Comparison of ENCODE assay signal across 6 cellular contexts in the genomic region with DNA sequence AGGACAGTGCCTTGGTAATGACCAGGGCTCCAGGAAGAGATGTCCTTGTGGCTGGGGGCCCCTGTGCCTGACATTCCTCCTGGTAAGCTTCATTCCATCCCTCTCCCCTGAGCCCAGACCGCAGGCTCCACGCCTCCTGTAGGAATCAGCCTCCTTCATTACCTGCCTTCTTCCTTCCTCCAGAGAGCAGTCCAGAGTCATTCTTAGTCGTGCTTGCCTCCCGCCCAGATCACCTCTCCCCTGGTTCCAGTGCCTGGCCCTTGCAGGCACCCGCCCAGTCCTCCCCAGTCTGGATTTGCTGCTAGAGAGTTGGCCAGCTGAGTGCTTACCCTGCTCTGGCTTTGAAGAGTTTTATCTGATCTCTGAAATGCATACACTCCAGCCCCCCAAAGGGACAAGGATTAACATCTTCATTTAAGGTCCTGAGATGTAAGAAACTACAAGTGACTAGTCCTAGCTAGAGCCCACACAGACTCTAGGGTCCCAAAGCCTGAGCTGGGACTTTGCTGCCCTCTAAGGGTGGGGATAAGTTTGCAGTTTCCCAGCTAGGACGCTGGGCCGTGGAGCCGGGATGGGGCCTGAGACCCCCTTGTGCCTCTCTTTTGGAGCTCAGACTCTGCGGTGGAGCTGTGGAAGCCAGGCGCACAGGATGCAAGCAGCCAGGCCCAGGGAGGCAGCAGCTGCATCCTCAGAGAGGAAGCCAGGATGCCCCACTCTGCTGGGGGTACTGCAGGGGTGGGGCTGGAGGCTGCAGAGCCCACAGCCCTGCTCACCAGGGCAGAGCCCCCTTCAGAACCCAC. TPM values are rescaled to one million over a fixed set of nuclear protein-coding genes. Genes with fewer than 3 reads are reported as not detected.
DNase-seq lines count a peak whose midpoint lies in the region; ATAC-seq and TF ChIP-seq lines count a peak whose summit lies in the region.

No MANE protein-coding gene starts in this region.

- H3K4me3 ChIP-seq in mammary epithelial cell (replicated peaks in 1 of 3; ENCODE audit: insufficient read depth in 1 of 3, low read depth in 2 of 3, low read length in 3 of 3), result no peak overlapping the region

- intact Hi-C loops in mammary epithelial cell (cut with micrococcal nuclease), result loop anchor here (1.0 to 5.0 kb wide), 2 partner anchors 82 to 193 kb away; no protein-coding TSS in a partner anchor

- no peak overlapping the region for H3K27ac ChIP-seq in mammary epithelial cell (ENCODE audit: insufficient read depth, low read depth, low read length)

- peaks cover 11% of the 10 kb centered on the region for H3K4me1 ChIP-seq in mammary epithelial cell (ENCODE audit: insufficient read depth, low read length)

- no peaks in the 10 kb centered on the region for H3K9me3 ChIP-seq in mammary epithelial cell (replicated peaks; ENCODE audit: insufficient read depth, low read length)

- ATAC-seq in GM19467 (IDR thresholded peaks at IDR 0.05; ENCODE audit: unreplicated experiment), result no peak

- H3K27me3 ChIP-seq in mammary epithelial cell (ENCODE audit: insufficient read depth, low read length), result no peaks in the 10 kb centered on the region

- TF ChIP-seq CTCF in GM10266 (IDR thresholded peaks at IDR 0.05; ENCODE audit: control insufficient read depth, insufficient read depth, low read depth, missing control alignments) (peak; percentile 58), mammary epithelial cell (conservative IDR thresholded peaks at IDR 0.05 in 1 of 2, IDR thresholded peaks at IDR 0.05 in 1 of 2; ENCODE audit: extremely low read depth in 1 of 2, insufficient read depth in 1 of 2, low read depth in 1 of 2, low read length in 2 of 2) (peak; percentile 48 to 70), osteocyte (IDR thresholded peaks at IDR 0.05) (peak; percentile 75)

- H3K27me3 Mint-ChIP-seq in osteocyte (ENCODE audit: unreplicated experiment), result no peaks in the 10 kb centered on the region

- H3K36me3 ChIP-seq in mammary epithelial cell (ENCODE audit: insufficient read depth, low read length), result no peaks in the 10 kb centered on the region

- 61% methylated on average over 8 of the region's 10 CpGs for WGBS in mammary epithelial cell (ENCODE audit: low coverage, missing lambda C conversion rate)

- no TSS peak for BruUV-seq in mammary epithelial cell (replicated peaks; lab: Mats Ljungman, UMichigan)

- no peaks in the 10 kb centered on the region for H3K9me3 Mint-ChIP-seq in osteocyte (ENCODE audit: unreplicated experiment)

- H3K27ac Mint-ChIP-seq in osteocyte (ENCODE audit: unreplicated experiment), result peak overlapping the region; percentile 23

- in situ Hi-C loops in mammary epithelial cell (cut with MboI; ENCODE audit: low sequenced_read_pairs in 2 of 2), result no loop called here

- H3K36me3 Mint-ChIP-seq in osteocyte (ENCODE audit: unreplicated experiment), result no peaks in the 10 kb centered on the region

- no peak overlapping the region for H3K4me3 Mint-ChIP-seq in osteocyte (ENCODE audit: unreplicated experiment)

- H3K4me2 ChIP-seq in mammary epithelial cell (ENCODE audit: insufficient read depth, low read depth, low read length), result no peak overlapping the region

- CTCF ChIA-PET in mammary epithelial cell (lab: Charles Lee; ENCODE audit: low non-redundant PET), result interaction anchor here (0.5 to 1.0 kb wide), 4 partner anchors 55 to 756 kb away, joined by 3 to 9 read pairs (median 4); no protein-coding TSS in a partner anchor

- peak; percentile 64 for DNase-seq in GM10266 (ENCODE audit: extremely low spot score)
- DNase-seq in NCI-H82 (lab: John Stamatoyannopoulos, UW), result peak; percentile 59
- no peak for DNase-seq in mammary epithelial cell
- DNase-seq in osteocyte (ENCODE audit: extremely low spot score, unreplicated experiment), result no peak
- DNase-seq in NCI-H510A treated with DMSO at 0.1 percent for 48 hours (lab: John Stamatoyannopoulos, UW), result no peak

- dilution Hi-C loops in mammary epithelial cell (cut with HindIII; ENCODE audit: low sequenced_read_pairs), result loop anchor here (5.0 kb wide), 1 partner anchor 77 kb away; no protein-coding TSS in a partner anchor

- H3K9ac ChIP-seq in mammary epithelial cell (ENCODE audit: insufficient read depth, low read length), result no peak overlapping the region

- H4K20me1 ChIP-seq in mammary epithelial cell (ENCODE audit: insufficient read depth, low read length), result no peaks in the 10 kb centered on the region

- H2AFZ ChIP-seq in mammary epithelial cell (ENCODE audit: low read depth, low read length), result no peak overlapping the region

- no peaks in the 10 kb centered on the region for H3K79me2 ChIP-seq in mammary epithelial cell (ENCODE audit: insufficient read depth, low read length)

- H3K4me1 Mint-ChIP-seq in osteocyte (ENCODE audit: unreplicated experiment), result peaks cover 44% of the 10 kb centered on the region

RNA-seq across cellular contexts. Expression of a gene that starts 1.6 kb away (rescaled TPM):
- 1 to 10 TPM; 4.5 to 5.5 TPM for total RNA-seq in mammary epithelial cell
- polyA plus RNA-seq in mammary epithelial cell, result 6.7 TPM
- polyA minus RNA-seq in mammary epithelial cell, result 26.6 TPM
- 10.5 and 14.4 TPM in 2 replicates for total RNA-seq in osteocyte

RNA-seq across cellular contexts. Expression of a gene that starts 10.6 kb away (rescaled TPM):
- 10 to 100 TPM; 23.0 to 23.4 TPM for total RNA-seq in mammary epithelial cell
- polyA plus RNA-seq in mammary epithelial cell, result 8.2 TPM
- polyA minus RNA-seq in mammary epithelial cell, result 50.1 TPM
- 55.4 and 67.2 TPM in 2 replicates for total RNA-seq in osteocyte

RNA-seq across cellular contexts. Expression of a gene that starts 10.8 kb away (rescaled TPM):
- total RNA-seq in mammary epithelial cell (10 to 100 TPM; 24.0 to 34.2 TPM), osteocyte (55.7 and 60.5 TPM in 2 replicates)
- polyA plus RNA-seq in mammary epithelial cell, result 17.6 TPM
- polyA minus RNA-seq in mammary epithelial cell, result 41.6 TPM

RNA-seq across cellular contexts. Expression of a gene that starts 44.6 kb away (rescaled TPM):
- total RNA-seq in mammary epithelial cell (100 to 1,000 TPM in 1 of 2 donors, 10 to 100 TPM in 1; 43.0 to 101 TPM), osteocyte (53.8 and 54.2 TPM in 2 replicates)
- 94.6 TPM for polyA plus RNA-seq in mammary epithelial cell
- polyA minus RNA-seq in mammary epithelial cell, result 71.6 TPM

Comparison
In these comparisons a context has a peak if more than half of its experiments do, and no peak if none do; other contexts are left out.
1. DNase-seq: peak in GM10266 (single experiment) and NCI-H82 (single experiment); none in mammary epithelial cell (single experiment), osteocyte (single experiment) and NCI-H510A treated with DMSO at 0.1 percent for 48 hours (single experiment).
2. Peak in every context shown above with its lines, with median percentiles within 50 percentile points of each other: CTCF ChIP-seq.